In the genomic region with DNA sequence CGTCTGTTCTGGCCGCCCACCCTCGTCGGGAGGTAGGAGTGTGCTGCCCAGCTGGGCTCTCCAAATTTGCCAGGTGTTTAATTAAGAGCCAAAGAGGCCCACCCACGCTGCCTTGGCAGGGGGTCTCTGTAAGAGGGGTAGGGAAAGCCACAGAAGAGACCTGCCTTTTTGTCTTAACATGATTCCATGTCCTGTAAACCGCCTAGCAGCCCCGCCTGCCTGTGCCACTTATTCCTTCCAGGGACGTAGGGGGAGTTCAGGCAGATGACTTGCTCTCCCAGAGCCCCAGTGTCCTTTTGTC, we compare ENCODE assay signal across 1 cellular context.
TF ChIP-seq lines count a peak whose summit lies in the region.

No MANE protein-coding gene starts in this region.

TF ChIP-seq in WTC11, 78 proteins besides CTCF, POLR2A, EP300 and RAD21 (continued from another document):
- TF ChIP-seq, protein P1, sequence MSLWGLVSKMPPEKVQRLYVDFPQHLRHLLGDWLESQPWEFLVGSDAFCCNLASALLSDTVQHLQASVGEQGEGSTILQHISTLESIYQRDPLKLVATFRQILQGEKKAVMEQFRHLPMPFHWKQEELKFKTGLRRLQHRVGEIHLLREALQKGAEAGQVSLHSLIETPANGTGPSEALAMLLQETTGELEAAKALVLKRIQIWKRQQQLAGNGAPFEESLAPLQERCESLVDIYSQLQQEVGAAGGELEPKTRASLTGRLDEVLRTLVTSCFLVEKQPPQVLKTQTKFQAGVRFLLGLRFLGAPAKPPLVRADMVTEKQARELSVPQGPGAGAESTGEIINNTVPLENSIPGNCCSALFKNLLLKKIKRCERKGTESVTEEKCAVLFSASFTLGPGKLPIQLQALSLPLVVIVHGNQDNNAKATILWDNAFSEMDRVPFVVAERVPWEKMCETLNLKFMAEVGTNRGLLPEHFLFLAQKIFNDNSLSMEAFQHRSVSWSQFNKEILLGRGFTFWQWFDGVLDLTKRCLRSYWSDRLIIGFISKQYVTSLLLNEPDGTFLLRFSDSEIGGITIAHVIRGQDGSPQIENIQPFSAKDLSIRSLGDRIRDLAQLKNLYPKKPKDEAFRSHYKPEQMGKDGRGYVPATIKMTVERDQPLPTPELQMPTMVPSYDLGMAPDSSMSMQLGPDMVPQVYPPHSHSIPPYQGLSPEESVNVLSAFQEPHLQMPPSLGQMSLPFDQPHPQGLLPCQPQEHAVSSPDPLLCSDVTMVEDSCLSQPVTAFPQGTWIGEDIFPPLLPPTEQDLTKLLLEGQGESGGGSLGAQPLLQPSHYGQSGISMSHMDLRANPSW (CRISPR knock-in tag; conservative IDR thresholded peaks at IDR 0.05; ENCODE audit: low read depth), result no peak
TF ChIP-seq in WTC11: peak in this region for 0.
